2 cellular contexts compared by ENCODE assay signal in the genomic region with DNA sequence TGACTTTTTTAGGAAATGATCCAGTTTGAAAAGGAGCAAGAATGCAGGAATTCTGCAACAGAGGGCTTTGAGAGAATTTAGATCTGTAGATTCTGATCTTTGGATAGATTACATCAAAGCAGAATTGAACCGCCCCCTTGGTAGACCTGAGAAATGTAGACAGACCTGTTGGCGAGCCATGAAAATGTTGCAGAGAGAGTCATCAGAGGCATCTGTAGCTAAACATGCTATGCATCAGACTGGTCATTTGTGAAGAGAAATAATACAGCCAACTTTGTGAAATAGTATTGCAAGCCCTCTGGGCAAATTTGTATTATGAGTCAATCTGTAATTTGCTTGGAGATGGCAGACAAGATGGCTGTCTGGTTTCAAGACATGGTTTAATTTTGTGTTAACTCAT.
TF ChIP-seq lines count a peak whose summit lies in the region.

No MANE protein-coding gene starts in this region.

TF ChIP-seq in HepG2, 621 proteins besides CTCF, POLR2A, EP300 and RAD21:
- no peak for TF ChIP-seq KLF6 (CRISPR knock-in tag; IDR thresholded peaks at IDR 0.05)
- TF ChIP-seq MXI1 (IDR thresholded peaks at IDR 0.05; ENCODE audit: borderline replicate concordance, low read depth, low read length) = no peak
- TF ChIP-seq TCF7 (IDR thresholded peaks at IDR 0.05; ENCODE audit: low read depth) = 0 out of 2 replicates have a peak, but pooled peaks have one; percentile 15
- no peak for TF ChIP-seq ZNF567 (CRISPR knock-in tag; IDR thresholded peaks at IDR 0.05; ENCODE audit: borderline replicate concordance)
- TF ChIP-seq BORCS8-MEF2B (CRISPR knock-in tag; IDR thresholded peaks at IDR 0.05) = no peak
- no peak for TF ChIP-seq RBM39 (IDR thresholded peaks at IDR 0.05; ENCODE audit: low read depth, low read length, poor library complexity, severe bottlenecking)
- TF ChIP-seq, protein P1, sequence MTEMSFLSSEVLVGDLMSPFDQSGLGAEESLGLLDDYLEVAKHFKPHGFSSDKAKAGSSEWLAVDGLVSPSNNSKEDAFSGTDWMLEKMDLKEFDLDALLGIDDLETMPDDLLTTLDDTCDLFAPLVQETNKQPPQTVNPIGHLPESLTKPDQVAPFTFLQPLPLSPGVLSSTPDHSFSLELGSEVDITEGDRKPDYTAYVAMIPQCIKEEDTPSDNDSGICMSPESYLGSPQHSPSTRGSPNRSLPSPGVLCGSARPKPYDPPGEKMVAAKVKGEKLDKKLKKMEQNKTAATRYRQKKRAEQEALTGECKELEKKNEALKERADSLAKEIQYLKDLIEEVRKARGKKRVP (CRISPR knock-in tag; IDR thresholded peaks at IDR 0.05) = no peak
- 0 out of 2 replicates have a peak, but pooled peaks have one; percentile 4 for TF ChIP-seq POLR2G (IDR thresholded peaks at IDR 0.05; ENCODE audit: low read depth, low read length)
- TF ChIP-seq SP140L (CRISPR knock-in tag; IDR thresholded peaks at IDR 0.05; ENCODE audit: borderline replicate concordance) = no peak

TF ChIP-seq in WTC11, 78 proteins besides CTCF, POLR2A, EP300 and RAD21:
- TF ChIP-seq, protein P2, sequence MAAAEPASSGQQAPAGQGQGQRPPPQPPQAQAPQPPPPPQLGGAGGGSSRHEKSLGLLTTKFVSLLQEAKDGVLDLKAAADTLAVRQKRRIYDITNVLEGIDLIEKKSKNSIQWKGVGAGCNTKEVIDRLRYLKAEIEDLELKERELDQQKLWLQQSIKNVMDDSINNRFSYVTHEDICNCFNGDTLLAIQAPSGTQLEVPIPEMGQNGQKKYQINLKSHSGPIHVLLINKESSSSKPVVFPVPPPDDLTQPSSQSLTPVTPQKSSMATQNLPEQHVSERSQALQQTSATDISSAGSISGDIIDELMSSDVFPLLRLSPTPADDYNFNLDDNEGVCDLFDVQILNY (CRISPR knock-in tag; IDR thresholded peaks at IDR 0.05) = no peak
- no peak for TF ChIP-seq JAZF1 (CRISPR knock-in tag; IDR thresholded peaks at IDR 0.05)
